Comparison of ENCODE assay signal across 20 cellular contexts in the genomic region with DNA sequence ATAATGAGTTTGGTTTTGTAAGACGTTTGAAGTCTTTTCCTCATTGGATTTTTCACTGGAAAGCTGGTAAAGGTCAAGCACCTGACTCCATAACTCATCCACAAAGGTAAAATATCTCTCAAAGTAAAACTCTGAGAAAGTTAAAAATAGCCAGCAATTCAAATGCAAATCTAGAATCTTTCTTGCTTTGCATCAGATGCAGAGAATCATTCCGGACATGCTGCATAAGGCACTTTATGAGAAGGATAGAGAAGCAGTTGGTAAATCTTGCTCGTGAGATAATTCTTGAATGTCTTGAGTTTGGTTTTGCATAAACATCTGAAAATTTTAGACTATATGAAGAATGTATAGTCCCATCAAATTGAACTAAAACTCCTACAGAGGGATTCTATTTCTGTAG. TPM values are rescaled to one million over a fixed set of nuclear protein-coding genes. Genes with fewer than 3 reads are reported as not detected.
A peak's percentile ranks its signal among the peaks of the same experiment; 100 is the strongest.
DNase-seq lines count a peak whose midpoint lies in the region; ATAC-seq and TF ChIP-seq lines count a peak whose summit lies in the region.
"Had no signal": no experiment of that assay in that cellular context is flagged by ENCODE, and none has a peak within 500 bp of the region (broad histone marks: within the 10 kb centered on the region; RNA-seq: fewer than 3 reads in every experiment).

No MANE protein-coding gene starts in this region.

- no peaks in the 10 kb centered on the region for H3K36me3 ChIP-seq in SU-DHL-6 (ENCODE audit: low read length)
- H3K36me3 ChIP-seq: BLaER1 had no signal

- H2AFZ ChIP-seq in SU-DHL-6 (ENCODE audit: low read depth, low read length, severe bottlenecking): peak overlapping the region; percentile 57

- H3F3A ChIP-seq in SU-DHL-6 (ENCODE audit: insufficient read depth): peaks cover 11% of the 10 kb centered on the region; the same call in 1 of the 2 replicates

- no peak for TF ChIP-seq CTCF in GM12864 (IDR thresholded peaks at IDR 0.05; ENCODE audit: low read depth, low read length, missing control alignments)
- no peak for TF ChIP-seq CTCF in SU-DHL-6 (IDR thresholded peaks at IDR 0.05; ENCODE audit: insufficient read depth, low read length, poor library complexity, severe bottlenecking)
- TF ChIP-seq CTCF in foreskin keratinocyte (conservative IDR thresholded peaks at IDR 0.05): no peak

- H3K79me2 ChIP-seq in SU-DHL-6 (ENCODE audit: insufficient read depth, low read length): no peaks in the 10 kb centered on the region

- H3K4me3 ChIP-seq in GM12864 (ENCODE audit: low read depth, low read length) (no peak overlapping the region), SU-DHL-6 (ENCODE audit: insufficient read depth, low read length, poor library complexity, severe bottlenecking) (peak overlapping the region; percentile 31)
- H3K4me3 ChIP-seq: BLaER1 had no signal

- ATAC-seq in GM21529 (IDR thresholded peaks at IDR 0.05; ENCODE audit: unreplicated experiment) (peak; percentile 32), HG03565 (IDR thresholded peaks at IDR 0.05; ENCODE audit: unreplicated experiment) (peak; percentile 27), GM19463 (IDR thresholded peaks at IDR 0.05; ENCODE audit: unreplicated experiment) (no peak), foreskin keratinocyte (no peak), GM18520 (IDR thresholded peaks at IDR 0.05; ENCODE audit: unreplicated experiment) (no peak)

- no peaks in the 10 kb centered on the region for H4K20me1 ChIP-seq in SU-DHL-6 (ENCODE audit: low read depth, low read length)
- H4K20me1 ChIP-seq: BLaER1 had no signal

- H3K4me1 ChIP-seq in foreskin keratinocyte: no peaks in the 10 kb centered on the region
- H3K4me1 ChIP-seq: BLaER1, Caco-2 had no signal

- H3K4me2 ChIP-seq in SU-DHL-6 (ENCODE audit: low read depth, low read length, poor library complexity, severe bottlenecking): peak overlapping the region; percentile 73
- H3K4me2 ChIP-seq: BLaER1 had no signal

- peak overlapping the region; percentile 49 for H3K9ac ChIP-seq in SU-DHL-6 (ENCODE audit: low read length)
- H3K9ac ChIP-seq: BLaER1 had no signal

- H3K9me3 ChIP-seq in SU-DHL-6 (ENCODE audit: insufficient read depth, low read length): no peaks in the 10 kb centered on the region
- H3K9me3 ChIP-seq: BLaER1, Caco-2 had no signal

- H3K27me3 ChIP-seq in SU-DHL-6 (ENCODE audit: low read length): no peaks in the 10 kb centered on the region
- H3K27me3 ChIP-seq in foreskin keratinocyte: no peaks in the 10 kb centered on the region
- H3K27me3 ChIP-seq: BLaER1 had no signal

- H3K27ac ChIP-seq in SU-DHL-6 (ENCODE audit: low read depth, low read length): peak overlapping the region; percentile 73
- H3K27ac ChIP-seq in foreskin keratinocyte: no peak overlapping the region
- H3K27ac ChIP-seq: BLaER1 had no signal

- DNase-seq in GM12864 (ENCODE audit: low read depth): peak; percentile 57
- DNase-seq in NCI-H226: no peak
- DNase-seq in foreskin keratinocyte: no peak
- DNase-seq: 8988T; AML-193; Caco-2; CD8-positive, alpha-beta memory T cell; DND-41; GF-D8; GOT3; H9; KG1 had no signal

- H3K9me2 ChIP-seq in SU-DHL-6 (replicated peaks; ENCODE audit: insufficient read depth, low read length): no peaks in the 10 kb centered on the region

RNA-seq across cellular contexts. Expression of gene KCNMB2, which starts 9.1 kb away (rescaled TPM):
- total RNA-seq in foreskin keratinocyte: not detected in 2 replicates
- not detected in 2 replicates for polyA plus RNA-seq in foreskin keratinocyte
- total RNA-seq: Caco-2; CD8-positive, alpha-beta memory T cell; H9; HT1080 had no signal
- polyA plus RNA-seq: CD8-positive, alpha-beta memory T cell; IgD-negative memory B cell had no signal

Comparison
In these comparisons a context has a peak if more than half of its experiments do, and no peak if none do; other contexts are left out.
1. ATAC-seq: peak in GM21529 (single experiment) and HG03565 (single experiment); none in GM19463 (single experiment), foreskin keratinocyte (single experiment) and GM18520 (single experiment).